In genomic region chr6:28542440-28543293, GRCh38 we compare ENCODE assay signal across 1 cellular context.
TF ChIP-seq lines count a peak whose summit lies in the region.

No MANE protein-coding gene starts in this region.

TF ChIP-seq in WTC11, 78 proteins besides CTCF, POLR2A, EP300 and RAD21 (continued from another document):
- TF ChIP-seq KAT7 (CRISPR knock-in tag; IDR thresholded peaks at IDR 0.05; ENCODE audit: borderline replicate concordance) (no peak), ZNF232 (CRISPR knock-in tag; IDR thresholded peaks at IDR 0.05) (no peak), HMGXB4 (CRISPR knock-in tag; IDR thresholded peaks at IDR 0.05) (no peak; the same call in 1 of the 2 replicates), NR1H2 (CRISPR knock-in tag; IDR thresholded peaks at IDR 0.05) (no peak), TEAD4 (CRISPR knock-in tag; IDR thresholded peaks at IDR 0.05) (0 out of 2 replicates have a peak, but pooled peaks have one; percentile 56), ATF3 (CRISPR knock-in tag; conservative IDR thresholded peaks at IDR 0.05) (no peak), E2F1 (CRISPR knock-in tag; IDR thresholded peaks at IDR 0.05) (no peak)
TF ChIP-seq in WTC11: peak in this region for 12.
